Comparison of ENCODE assay signal across 27 cellular contexts in genomic region chr11:95930948-95931347, GRCh38.
"Had no signal": no experiment of that assay in that cellular context is flagged by ENCODE, and none has a peak within 500 bp of the region (broad histone marks: within the 10 kb centered on the region; RNA-seq: fewer than 3 reads in every experiment).

No MANE protein-coding gene starts in this region.

- ATAC-seq: stimulated activated effector memory CD8-positive, alpha-beta T cell treated with anti-CD3 and anti-CD28 coated beads, Interleukin-12 subunit alpha, Interleukin-12 subunit beta, amount 100 ng/mL, for 72 hours; stimulated activated memory B cell treated with anti-CD40 and anti-IgM and Interleukin-4, amounts not matched to agents 10 μg/mL and 1 μg/mL and 100 μg/mL, for 72 hours; stimulated activated naive B cell treated with anti-CD40 and anti-IgM and Interleukin-4, amounts not matched to agents 10 μg/mL and 1 μg/mL and 100 μg/mL, for 72 hours; stimulated activated naive CD8-positive, alpha-beta T cell treated with anti-CD3 and anti-CD28 coated beads, Interleukin-15, amount 100 ng/mL, for 72 hours; stimulated activated naive CD8-positive, alpha-beta T cell treated with anti-CD3 and anti-CD28 coated beads, Interleukin-15, Interleukin-2, amounts not matched to agents 100 U/mL and 50 U/mL, for 24 hours; upper lobe of right lung had no signal

- H3K4me1 ChIP-seq: stomach, suprapubic skin, testis, thyroid gland, tibial artery, tibial nerve, transverse colon, upper lobe of left lung, upper lobe of right lung, uterus, vagina had no signal

- FAIRE-seq: urothelium cell line had no signal

- H3K27ac ChIP-seq: stomach, suprapubic skin, testis, thoracic aorta, thyroid gland, tibial artery, tibial nerve, transverse colon, upper lobe of left lung, upper lobe of right lung, uterus, vagina had no signal

- H3K4me3 ChIP-seq: stomach, suprapubic skin, testis, thoracic aorta, thyroid gland, tibial artery, tibial nerve, transverse colon, upper lobe of left lung, upper lobe of right lung, uterus, vagina had no signal

- H3K27me3 ChIP-seq: stomach, suprapubic skin, testis, thyroid gland, tibial artery, tibial nerve, transverse colon, upper lobe of left lung, upper lobe of right lung, uterus, vagina had no signal

- H3K36me3 ChIP-seq: stomach, suprapubic skin, thoracic aorta, thyroid gland, tibial artery, tibial nerve, transverse colon, upper lobe of left lung, upper lobe of right lung, uterus, vagina had no signal

- H3K9me3 ChIP-seq: testis, thoracic aorta, thyroid gland, uterus, vagina had no signal

- DNase-seq: stimulated activated CD4-positive, alpha-beta T cell treated with anti-CD3 and anti-CD28 coated beads, Interleukin-2, amount 100 ng/mL, for 48 hours; stimulated activated CD4-positive, alpha-beta T cell treated with anti-CD3 and anti-CD28 coated beads, Interleukin-4, amount 100 ng/mL, for 1 hour; stimulated activated CD4-positive, alpha-beta T cell treated with anti-CD3 and anti-CD28 coated beads, Interleukin-4, amount 100 ng/mL, for 24 hours; stimulated activated CD4-positive, alpha-beta T cell treated with anti-CD3 and anti-CD28 coated beads, Interleukin-4, amount 100 ng/mL, for 4 hours; stimulated activated CD8-positive, alpha-beta memory T cell treated with anti-CD3 and anti-CD28 coated beads, Interleukin-4, amount 100 ng/mL, for 48 hours; stimulated activated naive B cell treated with anti-CD40 and anti-IgM and Interleukin-4, amounts not matched to agents 10 μg/mL and 1 μg/mL and 100 μg/mL, for 72 hours; stimulated activated naive CD4-positive, alpha-beta T cell; stimulated activated naive CD4-positive, alpha-beta T cell treated with Interleukin-2 at 50 U/mL for 16 hours; stimulated activated naive CD8-positive, alpha-beta T cell treated with anti-CD3 and anti-CD28 coated beads, Interleukin-15, amount 100 ng/mL, for 72 hours; stimulated activated naive CD8-positive, alpha-beta T cell treated with anti-CD3 and anti-CD28 coated beads, Interleukin-15, Interleukin-2, amounts not matched to agents 100 U/mL and 50 U/mL, for 24 hours; stomach; substantia nigra; testis; thyroid gland; tibial artery; transverse colon; trophoblast cell; upper lobe of left lung; upper lobe of right lung; uterus had no signal
